ENCODE assay signal across 13 cellular contexts in genomic region chr12:105214670-105215375, GRCh38. TPM values are rescaled to one million over a fixed set of nuclear protein-coding genes. Genes with fewer than 3 reads are reported as not detected.
DNase-seq lines count a peak whose midpoint lies in the region; TF ChIP-seq lines count a peak whose summit lies in the region.
"Had no signal": no experiment of that assay in that cellular context is flagged by ENCODE, and none has a peak within 500 bp of the region (broad histone marks: within the 10 kb centered on the region; RNA-seq: fewer than 3 reads in every experiment).

No MANE protein-coding gene starts in this region.

- no peak for TF ChIP-seq POLR2A in vagina (IDR thresholded peaks at IDR 0.05)

- H3K36me3 Mint-ChIP-seq in T-helper 2 cell treated with Interferon-gamma antibody and Interleukin-4, amounts not matched to agents 5 μg/mL and 100 μg/mL, for 36 hours (ENCODE audit: low read depth): peaks cover 30% of the 10 kb centered on the region

- no peak overlapping the region for H3K4me3 ChIP-seq in vagina
- H3K4me3 ChIP-seq: right atrium auricular region had no signal

- DNase-seq in T-helper 2 cell treated with Interferon-gamma antibody and Interleukin-4, amounts not matched to agents 5 μg/mL and 100 μg/mL, for 36 hours (ENCODE audit: low spot score): no peak
- no peak for DNase-seq in T-helper 2 cell
- DNase-seq in astrocyte of the hippocampus (ENCODE audit: low read depth, low spot score): peak; percentile 16
- DNase-seq in lung microvascular endothelial cell (ENCODE audit: low read depth in 2 of 2): peak; percentile 50 to 65
- DNase-seq in vagina (ENCODE audit: extremely low spot score in 2 of 2): no peak
- no peak for DNase-seq in globus pallidus (ENCODE audit: low spot score)
- DNase-seq in COR-L47 (lab: John Stamatoyannopoulos, UW): no peak
- DNase-seq in NCI-H2196 treated with DMSO at 0.1 percent for 48 hours (lab: John Stamatoyannopoulos, UW; ENCODE audit: unreplicated experiment): no peak
- DNase-seq: activated T-cell treated with anti-CD3 and anti-CD28 coated beads, Interleukin-2, amount 50 U/mL, for 1 hour; central memory CD4-positive, alpha-beta T cell; GOT3; left ventricle myocardium superior had no signal

- H3K9me3 ChIP-seq in vagina: no peaks in the 10 kb centered on the region
- H3K9me3 ChIP-seq: right atrium auricular region had no signal

- no peak for TF ChIP-seq CTCF in vagina (IDR thresholded peaks at IDR 0.05)

- H3K27ac Mint-ChIP-seq in T-helper 2 cell treated with Interferon-gamma antibody and Interleukin-4, amounts not matched to agents 5 μg/mL and 100 μg/mL, for 36 hours: peak overlapping the region; percentile 9

- H3K27me3 ChIP-seq in vagina: no peaks in the 10 kb centered on the region
- H3K27me3 ChIP-seq: right atrium auricular region had no signal

- peak overlapping the region; percentile 45 for H3K27ac ChIP-seq in vagina
- H3K27ac ChIP-seq: right atrium auricular region had no signal

- H3K9me3 Mint-ChIP-seq in T-helper 2 cell treated with Interferon-gamma antibody and Interleukin-4, amounts not matched to agents 5 μg/mL and 100 μg/mL, for 36 hours: no peaks in the 10 kb centered on the region

- peaks cover 0 to 46% of the 10 kb centered on the region in 2 donors for H3K36me3 ChIP-seq in vagina

- H3K4me1 Mint-ChIP-seq in T-helper 2 cell treated with Interferon-gamma antibody and Interleukin-4, amounts not matched to agents 5 μg/mL and 100 μg/mL, for 36 hours (ENCODE audit: low read depth): no peaks in the 10 kb centered on the region

- peaks cover 40% of the 10 kb centered on the region for H3K4me1 ChIP-seq in vagina

- no peak overlapping the region for H3K4me3 Mint-ChIP-seq in T-helper 2 cell treated with Interferon-gamma antibody and Interleukin-4, amounts not matched to agents 5 μg/mL and 100 μg/mL, for 36 hours

- intact Hi-C loops in vagina (cut with DNase I): no loop called here

- no peaks in the 10 kb centered on the region for H3K27me3 Mint-ChIP-seq in T-helper 2 cell treated with Interferon-gamma antibody and Interleukin-4, amounts not matched to agents 5 μg/mL and 100 μg/mL, for 36 hours (ENCODE audit: low read depth)

RNA-seq across cellular contexts. Expression of gene APPL2, which starts 21.2 kb away (rescaled TPM):
- total RNA-seq in lung microvascular endothelial cell: 13.5 and 15.5 TPM in 2 replicates
- 48.1 TPM for total RNA-seq in vagina

Comparison
In these comparisons a context has a peak if more than half of its experiments do, and no peak if none do; other contexts are left out.
1. DNase-seq: peak in astrocyte of the hippocampus (single experiment) and lung microvascular endothelial cell (2 of 2); none in T-helper 2 cell treated with Interferon-gamma antibody and Interleukin-4, amounts not matched to agents 5 μg/mL and 100 μg/mL, for 36 hours (single experiment), T-helper 2 cell (0 of 5), vagina (0 of 2), globus pallidus (single experiment), COR-L47 (single experiment) and NCI-H2196 treated with DMSO at 0.1 percent for 48 hours (single experiment).